1 cellular context compared by ENCODE assay signal in genomic region chr1:201740609-201741231, GRCh38.
TF ChIP-seq lines count a peak whose summit lies in the region.

No MANE protein-coding gene starts in this region.

TF ChIP-seq in IMR-90, 13 proteins besides CTCF, POLR2A, EP300 and RAD21 (continued from another document):
- TF ChIP-seq CHD1 (IDR thresholded peaks at IDR 0.05; ENCODE audit: low read depth, low read length) (no peak), MAZ (IDR thresholded peaks at IDR 0.05; ENCODE audit: borderline replicate concordance, low read depth, low read length) (no peak)
